In the genomic region with DNA sequence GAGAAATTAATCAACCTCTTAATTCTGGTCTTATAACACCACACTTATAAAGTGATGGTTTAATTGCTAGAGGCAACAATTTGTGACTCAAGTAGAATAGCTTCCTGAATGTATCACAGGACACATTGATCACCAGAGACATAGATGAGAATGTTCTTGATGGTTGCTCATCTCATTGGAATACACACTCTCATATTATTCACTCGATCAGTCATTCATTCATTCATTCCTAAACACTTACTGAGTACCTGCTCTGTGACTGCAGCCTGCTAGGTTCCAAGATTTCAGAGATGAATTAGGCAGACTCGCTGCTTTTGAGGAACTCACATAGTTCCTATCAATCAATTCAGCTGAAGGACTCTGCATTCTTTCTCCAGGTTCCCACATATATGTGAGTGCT, we compare ENCODE assay signal across 26 cellular contexts.
A peak's percentile ranks its signal among the peaks of the same experiment; 100 is the strongest.
DNase-seq lines count a peak whose midpoint lies in the region; ATAC-seq, FAIRE-seq and TF ChIP-seq lines count a peak whose summit lies in the region.
"Had no signal": no experiment of that assay in that cellular context is flagged by ENCODE, and none has a peak within 500 bp of the region (broad histone marks: within the 10 kb centered on the region; RNA-seq: fewer than 3 reads in every experiment).

No MANE protein-coding gene starts in this region.

- no peak overlapping the region for H3K4me3 ChIP-seq in fibroblast of mammary gland (ENCODE audit: control insufficient read depth, low read depth, low read length)
- H3K4me3 ChIP-seq in pancreas, result no peak overlapping the region
- H3K4me3 ChIP-seq: ascending aorta, dorsolateral prefrontal cortex, heart right ventricle, sigmoid colon, suprapubic skin had no signal

- WGBS in pancreas, 2 donors, result 81 to 85% methylated on average over 2 of the region's 2 CpGs

- ATAC-seq in HG03439 (IDR thresholded peaks at IDR 0.05; ENCODE audit: unreplicated experiment) (no peak), pancreas (no peak)
- ATAC-seq: activated CD4-positive, alpha-beta T cell treated with anti-CD3 and anti-CD28 coated beads for 36 hours; heart right ventricle; left colon; SK-N-SH treated with all-trans-retinoic acid at 6 μM for 48 hours; stimulated activated naive B cell treated with anti-CD40 and anti-IgM and Interleukin-4, amounts not matched to agents 10 μg/mL and 1 μg/mL and 100 μg/mL, for 72 hours had no signal

- H3K4me1 ChIP-seq in pancreas, result no peaks in the 10 kb centered on the region
- H3K4me1 ChIP-seq: ascending aorta, heart right ventricle, sigmoid colon, suprapubic skin had no signal

- H3K36me3 ChIP-seq in pancreas, result no peaks in the 10 kb centered on the region

- no peaks in the 10 kb centered on the region for H3K27me3 ChIP-seq in pancreas
- H3K27me3 ChIP-seq: ascending aorta, dorsolateral prefrontal cortex, heart right ventricle, sigmoid colon, suprapubic skin had no signal

- intact Hi-C loops in pancreas (cut with DNase I), result no loop called here

- no peak for FAIRE-seq in pancreas (lab: Jason Lieb, UNC)

- CTCF ChIA-PET in RWPE1 (lab: Yijun Ruan, JAX), result no interaction called here

- POLR2A ChIA-PET in RWPE1 (lab: Yijun Ruan, JAX; ENCODE audit: low non-redundant PET), result no interaction called here

- peak; percentile 76 for DNase-seq in HCEC 1CT
- peak; percentile 45 for DNase-seq in RWPE1 (ENCODE audit: low spot score)
- DNase-seq in fibroblast of mammary gland (ENCODE audit: low read depth), result peak; percentile 75
- DNase-seq in T-helper 1 cell, result no peak
- no peak for DNase-seq in pancreas
- DNase-seq in germinal center (ENCODE audit: low spot score), result no peak
- DNase-seq: activated CD4-positive, alpha-beta T cell treated with anti-CD3 and anti-CD28 coated beads for 36 hours; activated CD8-positive, alpha-beta memory T cell treated with anti-CD3 and anti-CD28 coated beads for 24 hours; activated effector memory CD4-positive, alpha-beta T cell treated with Interleukin-2 at 50 U/mL for 16 hours; CD4-positive, alpha-beta memory T cell; dorsolateral prefrontal cortex; H7; heart right ventricle; left colon; NCI-H1417 treated with DMSO at 0.1 percent for 48 hours; NCI-H2081; NCI-H226; NCI-H748 treated with DMSO at 0.1 percent for 48 hours; sigmoid colon; stimulated activated CD4-positive, alpha-beta T cell treated with anti-CD3 and anti-CD28 coated beads, Interleukin-15, amount 100 ng/mL, for 24 hours; stimulated activated naive B cell treated with anti-CD40 and anti-IgM and Interleukin-4, amounts not matched to agents 10 μg/mL and 1 μg/mL and 100 μg/mL, for 72 hours had no signal

- TF ChIP-seq CTCF in RWPE1 (conservative IDR thresholded peaks at IDR 0.05; ENCODE audit: low read depth) (no peak), fibroblast of mammary gland (conservative IDR thresholded peaks at IDR 0.05; ENCODE audit: control insufficient read depth, insufficient read depth, low read depth, low read length) (no peak), pancreas (IDR thresholded peaks at IDR 0.05) (no peak)

- H3K27ac ChIP-seq in RWPE1 (no peak overlapping the region), pancreas (no peak overlapping the region)
- H3K27ac ChIP-seq: ascending aorta, heart right ventricle, KMS-11, sigmoid colon, suprapubic skin had no signal

- H3K9me3 ChIP-seq in pancreas, result no peaks in the 10 kb centered on the region
- H3K9me3 ChIP-seq: ascending aorta, heart right ventricle, sigmoid colon had no signal

Comparison
In these comparisons a context has a peak if more than half of its experiments do, and no peak if none do; other contexts are left out.
1. DNase-seq: peak in HCEC 1CT (single experiment), RWPE1 (single experiment) and fibroblast of mammary gland (single experiment); none in T-helper 1 cell (0 of 5), pancreas (0 of 6) and germinal center (single experiment).